In the genomic region with DNA sequence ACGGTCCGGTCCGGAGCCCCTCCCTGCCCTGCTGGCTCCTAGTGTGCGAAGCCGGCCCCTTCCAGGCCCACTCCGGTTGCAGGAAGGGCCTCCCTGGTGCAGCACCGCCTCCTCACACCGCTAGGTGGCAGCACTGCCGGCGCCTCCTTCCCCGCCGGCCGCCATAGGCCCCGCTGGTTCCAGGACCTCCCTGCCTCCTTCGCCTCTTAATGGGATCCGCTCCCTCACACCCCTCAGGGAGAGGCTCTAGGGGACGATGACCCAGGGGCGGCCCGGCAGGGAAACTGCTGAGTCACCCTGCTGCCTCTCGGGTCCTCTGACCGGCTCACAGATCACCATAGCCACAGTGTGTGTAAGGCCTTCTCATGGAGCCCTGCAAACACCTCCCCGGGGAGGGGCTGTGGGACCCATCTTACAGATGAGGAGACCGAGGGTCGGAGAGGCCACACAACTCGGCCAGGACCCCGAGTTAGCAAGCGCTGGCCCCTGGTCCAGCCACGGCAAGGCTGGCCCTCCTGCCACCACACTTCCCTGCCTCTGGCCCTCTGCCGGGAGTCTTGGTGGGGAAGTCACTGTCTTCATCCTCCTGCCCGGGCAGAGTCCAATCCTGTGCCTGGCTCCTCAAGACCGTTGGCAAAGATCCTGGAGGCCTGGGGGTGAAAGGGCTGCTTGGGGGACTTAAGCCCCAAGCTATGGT, we compare ENCODE assay signal across 2 cellular contexts.
TF ChIP-seq lines count a peak whose summit lies in the region.

No MANE protein-coding gene starts in this region.

TF ChIP-seq in Ishikawa, 13 proteins besides CTCF, POLR2A, EP300 and RAD21 (continued from another document):
- TF ChIP-seq, protein P1, sequence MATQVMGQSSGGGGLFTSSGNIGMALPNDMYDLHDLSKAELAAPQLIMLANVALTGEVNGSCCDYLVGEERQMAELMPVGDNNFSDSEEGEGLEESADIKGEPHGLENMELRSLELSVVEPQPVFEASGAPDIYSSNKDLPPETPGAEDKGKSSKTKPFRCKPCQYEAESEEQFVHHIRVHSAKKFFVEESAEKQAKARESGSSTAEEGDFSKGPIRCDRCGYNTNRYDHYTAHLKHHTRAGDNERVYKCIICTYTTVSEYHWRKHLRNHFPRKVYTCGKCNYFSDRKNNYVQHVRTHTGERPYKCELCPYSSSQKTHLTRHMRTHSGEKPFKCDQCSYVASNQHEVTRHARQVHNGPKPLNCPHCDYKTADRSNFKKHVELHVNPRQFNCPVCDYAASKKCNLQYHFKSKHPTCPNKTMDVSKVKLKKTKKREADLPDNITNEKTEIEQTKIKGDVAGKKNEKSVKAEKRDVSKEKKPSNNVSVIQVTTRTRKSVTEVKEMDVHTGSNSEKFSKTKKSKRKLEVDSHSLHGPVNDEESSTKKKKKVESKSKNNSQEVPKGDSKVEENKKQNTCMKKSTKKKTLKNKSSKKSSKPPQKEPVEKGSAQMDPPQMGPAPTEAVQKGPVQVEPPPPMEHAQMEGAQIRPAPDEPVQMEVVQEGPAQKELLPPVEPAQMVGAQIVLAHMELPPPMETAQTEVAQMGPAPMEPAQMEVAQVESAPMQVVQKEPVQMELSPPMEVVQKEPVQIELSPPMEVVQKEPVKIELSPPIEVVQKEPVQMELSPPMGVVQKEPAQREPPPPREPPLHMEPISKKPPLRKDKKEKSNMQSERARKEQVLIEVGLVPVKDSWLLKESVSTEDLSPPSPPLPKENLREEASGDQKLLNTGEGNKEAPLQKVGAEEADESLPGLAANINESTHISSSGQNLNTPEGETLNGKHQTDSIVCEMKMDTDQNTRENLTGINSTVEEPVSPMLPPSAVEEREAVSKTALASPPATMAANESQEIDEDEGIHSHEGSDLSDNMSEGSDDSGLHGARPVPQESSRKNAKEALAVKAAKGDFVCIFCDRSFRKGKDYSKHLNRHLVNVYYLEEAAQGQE (IDR thresholded peaks at IDR 0.05; ENCODE audit: low read depth) = no peak
- TF ChIP-seq CREB1 (IDR thresholded peaks at IDR 0.05; ENCODE audit: low read depth) (no peak), ZBTB7A (IDR thresholded peaks at IDR 0.05; ENCODE audit: low read depth) (no peak), CEBPB (IDR thresholded peaks at IDR 0.05) (no peak), YY1 (IDR thresholded peaks at IDR 0.05; ENCODE audit: low read depth) (peak; percentile 69; the same call in 1 of the 2 replicates), TAF1 (IDR thresholded peaks at IDR 0.05; ENCODE audit: low read depth) (no peak)
- TF ChIP-seq, protein P2, sequence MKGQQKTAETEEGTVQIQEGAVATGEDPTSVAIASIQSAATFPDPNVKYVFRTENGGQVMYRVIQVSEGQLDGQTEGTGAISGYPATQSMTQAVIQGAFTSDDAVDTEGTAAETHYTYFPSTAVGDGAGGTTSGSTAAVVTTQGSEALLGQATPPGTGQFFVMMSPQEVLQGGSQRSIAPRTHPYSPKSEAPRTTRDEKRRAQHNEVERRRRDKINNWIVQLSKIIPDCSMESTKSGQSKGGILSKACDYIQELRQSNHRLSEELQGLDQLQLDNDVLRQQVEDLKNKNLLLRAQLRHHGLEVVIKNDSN (IDR thresholded peaks at IDR 0.05) = no peak

TF ChIP-seq in HepG2, 621 proteins besides CTCF, POLR2A, EP300 and RAD21 (continued from another document):
- TF ChIP-seq, protein P3, sequence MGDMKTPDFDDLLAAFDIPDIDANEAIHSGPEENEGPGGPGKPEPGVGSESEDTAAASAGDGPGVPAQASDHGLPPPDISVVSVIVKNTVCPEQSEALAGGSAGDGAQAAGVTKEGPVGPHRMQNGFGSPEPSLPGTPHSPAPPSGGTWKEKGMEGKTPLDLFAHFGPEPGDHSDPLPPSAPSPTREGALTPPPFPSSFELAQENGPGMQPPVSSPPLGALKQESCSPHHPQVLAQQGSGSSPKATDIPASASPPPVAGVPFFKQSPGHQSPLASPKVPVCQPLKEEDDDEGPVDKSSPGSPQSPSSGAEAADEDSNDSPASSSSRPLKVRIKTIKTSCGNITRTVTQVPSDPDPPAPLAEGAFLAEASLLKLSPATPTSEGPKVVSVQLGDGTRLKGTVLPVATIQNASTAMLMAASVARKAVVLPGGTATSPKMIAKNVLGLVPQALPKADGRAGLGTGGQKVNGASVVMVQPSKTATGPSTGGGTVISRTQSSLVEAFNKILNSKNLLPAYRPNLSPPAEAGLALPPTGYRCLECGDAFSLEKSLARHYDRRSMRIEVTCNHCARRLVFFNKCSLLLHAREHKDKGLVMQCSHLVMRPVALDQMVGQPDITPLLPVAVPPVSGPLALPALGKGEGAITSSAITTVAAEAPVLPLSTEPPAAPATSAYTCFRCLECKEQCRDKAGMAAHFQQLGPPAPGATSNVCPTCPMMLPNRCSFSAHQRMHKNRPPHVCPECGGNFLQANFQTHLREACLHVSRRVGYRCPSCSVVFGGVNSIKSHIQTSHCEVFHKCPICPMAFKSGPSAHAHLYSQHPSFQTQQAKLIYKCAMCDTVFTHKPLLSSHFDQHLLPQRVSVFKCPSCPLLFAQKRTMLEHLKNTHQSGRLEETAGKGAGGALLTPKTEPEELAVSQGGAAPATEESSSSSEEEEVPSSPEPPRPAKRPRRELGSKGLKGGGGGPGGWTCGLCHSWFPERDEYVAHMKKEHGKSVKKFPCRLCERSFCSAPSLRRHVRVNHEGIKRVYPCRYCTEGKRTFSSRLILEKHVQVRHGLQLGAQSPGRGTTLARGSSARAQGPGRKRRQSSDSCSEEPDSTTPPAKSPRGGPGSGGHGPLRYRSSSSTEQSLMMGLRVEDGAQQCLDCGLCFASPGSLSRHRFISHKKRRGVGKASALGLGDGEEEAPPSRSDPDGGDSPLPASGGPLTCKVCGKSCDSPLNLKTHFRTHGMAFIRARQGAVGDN (CRISPR knock-in tag; IDR thresholded peaks at IDR 0.05) = peak; percentile 39; the same call in 1 of the 2 replicates
- TF ChIP-seq PCBP1 (IDR thresholded peaks at IDR 0.05; ENCODE audit: borderline replicate concordance, low read depth, low read length) (0 out of 2 replicates have a peak, but pooled peaks have one; percentile 22), NFE2L1 (CRISPR knock-in tag; IDR thresholded peaks at IDR 0.05; ENCODE audit: borderline replicate concordance) (0 out of 2 replicates have a peak, but pooled peaks have one; percentile 26), STAG1 (CRISPR knock-in tag; IDR thresholded peaks at IDR 0.05) (peak; percentile 60), NFKB2 (CRISPR knock-in tag; IDR thresholded peaks at IDR 0.05; ENCODE audit: borderline replicate concordance) (peak; percentile 34; the same call in 1 of the 2 replicates), SALL1 (CRISPR knock-in tag; IDR thresholded peaks at IDR 0.05) (0 out of 2 replicates have a peak, but pooled peaks have one; percentile 19), YY1 (IDR thresholded peaks at IDR 0.05; ENCODE audit: insufficient read depth, insufficient replicate concordance, low read depth, low read length) (peak; percentile 48), ZNF790 (CRISPR knock-in tag; IDR thresholded peaks at IDR 0.05; ENCODE audit: borderline replicate concordance) (no peak), ZNF629 (CRISPR knock-in tag; conservative IDR thresholded peaks at IDR 0.05) (0 out of 2 replicates have a peak, but pooled peaks have one; percentile 37), SPEN (CRISPR knock-in tag; IDR thresholded peaks at IDR 0.05; ENCODE audit: low read depth) (peak; percentile 43; the same call in 1 of the 2 replicates), PHF8 (CRISPR knock-in tag; IDR thresholded peaks at IDR 0.05) (no peak), MAFK (conservative IDR thresholded peaks at IDR 0.05 in 1 of 2, IDR thresholded peaks at IDR 0.05 in 1 of 2; ENCODE audit: low read length in 2 of 2) (0 out of 4 replicates have a peak, but pooled peaks of 1 of the 2 experiments have one; percentile 5), XRCC5 (optimal IDR thresholded peaks at IDR 0.05; ENCODE audit: low read length) (peak; percentile 37), ZNF768 (CRISPR knock-in tag; IDR thresholded peaks at IDR 0.05) (peak; percentile 47; the same call in 1 of the 2 replicates), ZFY (CRISPR knock-in tag; IDR thresholded peaks at IDR 0.05) (0 out of 2 replicates have a peak, but pooled peaks have one; percentile 28), FIP1L1 (IDR thresholded peaks at IDR 0.05; ENCODE audit: borderline replicate concordance, insufficient read depth, low read depth, low read length) (no peak), MAFF (IDR thresholded peaks at IDR 0.05; ENCODE audit: low read depth, low read length) (0 out of 2 replicates have a peak, but pooled peaks have one; percentile 7), SIX1 (CRISPR knock-in tag; IDR thresholded peaks at IDR 0.05; ENCODE audit: borderline replicate concordance) (no peak), PHF21A (CRISPR knock-in tag; IDR thresholded peaks at IDR 0.05) (no peak), KDM2A (CRISPR knock-in tag; IDR thresholded peaks at IDR 0.05; ENCODE audit: borderline replicate concordance, low read depth) (peak; percentile 62; the same call in 1 of the 2 replicates), NFE2L2 (IDR thresholded peaks at IDR 0.05; ENCODE audit: low read length) (peak; percentile 82)
- TF ChIP-seq, protein P4, sequence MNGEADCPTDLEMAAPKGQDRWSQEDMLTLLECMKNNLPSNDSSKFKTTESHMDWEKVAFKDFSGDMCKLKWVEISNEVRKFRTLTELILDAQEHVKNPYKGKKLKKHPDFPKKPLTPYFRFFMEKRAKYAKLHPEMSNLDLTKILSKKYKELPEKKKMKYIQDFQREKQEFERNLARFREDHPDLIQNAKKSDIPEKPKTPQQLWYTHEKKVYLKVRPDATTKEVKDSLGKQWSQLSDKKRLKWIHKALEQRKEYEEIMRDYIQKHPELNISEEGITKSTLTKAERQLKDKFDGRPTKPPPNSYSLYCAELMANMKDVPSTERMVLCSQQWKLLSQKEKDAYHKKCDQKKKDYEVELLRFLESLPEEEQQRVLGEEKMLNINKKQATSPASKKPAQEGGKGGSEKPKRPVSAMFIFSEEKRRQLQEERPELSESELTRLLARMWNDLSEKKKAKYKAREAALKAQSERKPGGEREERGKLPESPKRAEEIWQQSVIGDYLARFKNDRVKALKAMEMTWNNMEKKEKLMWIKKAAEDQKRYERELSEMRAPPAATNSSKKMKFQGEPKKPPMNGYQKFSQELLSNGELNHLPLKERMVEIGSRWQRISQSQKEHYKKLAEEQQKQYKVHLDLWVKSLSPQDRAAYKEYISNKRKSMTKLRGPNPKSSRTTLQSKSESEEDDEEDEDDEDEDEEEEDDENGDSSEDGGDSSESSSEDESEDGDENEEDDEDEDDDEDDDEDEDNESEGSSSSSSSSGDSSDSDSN (CRISPR knock-in tag; IDR thresholded peaks at IDR 0.05) = peak; percentile 35; the same call in 1 of the 2 replicates
- TF ChIP-seq, protein P5, sequence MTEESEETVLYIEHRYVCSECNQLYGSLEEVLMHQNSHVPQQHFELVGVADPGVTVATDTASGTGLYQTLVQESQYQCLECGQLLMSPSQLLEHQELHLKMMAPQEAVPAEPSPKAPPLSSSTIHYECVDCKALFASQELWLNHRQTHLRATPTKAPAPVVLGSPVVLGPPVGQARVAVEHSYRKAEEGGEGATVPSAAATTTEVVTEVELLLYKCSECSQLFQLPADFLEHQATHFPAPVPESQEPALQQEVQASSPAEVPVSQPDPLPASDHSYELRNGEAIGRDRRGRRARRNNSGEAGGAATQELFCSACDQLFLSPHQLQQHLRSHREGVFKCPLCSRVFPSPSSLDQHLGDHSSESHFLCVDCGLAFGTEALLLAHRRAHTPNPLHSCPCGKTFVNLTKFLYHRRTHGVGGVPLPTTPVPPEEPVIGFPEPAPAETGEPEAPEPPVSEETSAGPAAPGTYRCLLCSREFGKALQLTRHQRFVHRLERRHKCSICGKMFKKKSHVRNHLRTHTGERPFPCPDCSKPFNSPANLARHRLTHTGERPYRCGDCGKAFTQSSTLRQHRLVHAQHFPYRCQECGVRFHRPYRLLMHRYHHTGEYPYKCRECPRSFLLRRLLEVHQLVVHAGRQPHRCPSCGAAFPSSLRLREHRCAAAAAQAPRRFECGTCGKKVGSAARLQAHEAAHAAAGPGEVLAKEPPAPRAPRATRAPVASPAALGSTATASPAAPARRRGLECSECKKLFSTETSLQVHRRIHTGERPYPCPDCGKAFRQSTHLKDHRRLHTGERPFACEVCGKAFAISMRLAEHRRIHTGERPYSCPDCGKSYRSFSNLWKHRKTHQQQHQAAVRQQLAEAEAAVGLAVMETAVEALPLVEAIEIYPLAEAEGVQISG (CRISPR knock-in tag; IDR thresholded peaks at IDR 0.05) = peak; percentile 42
- TF ChIP-seq, protein P6, sequence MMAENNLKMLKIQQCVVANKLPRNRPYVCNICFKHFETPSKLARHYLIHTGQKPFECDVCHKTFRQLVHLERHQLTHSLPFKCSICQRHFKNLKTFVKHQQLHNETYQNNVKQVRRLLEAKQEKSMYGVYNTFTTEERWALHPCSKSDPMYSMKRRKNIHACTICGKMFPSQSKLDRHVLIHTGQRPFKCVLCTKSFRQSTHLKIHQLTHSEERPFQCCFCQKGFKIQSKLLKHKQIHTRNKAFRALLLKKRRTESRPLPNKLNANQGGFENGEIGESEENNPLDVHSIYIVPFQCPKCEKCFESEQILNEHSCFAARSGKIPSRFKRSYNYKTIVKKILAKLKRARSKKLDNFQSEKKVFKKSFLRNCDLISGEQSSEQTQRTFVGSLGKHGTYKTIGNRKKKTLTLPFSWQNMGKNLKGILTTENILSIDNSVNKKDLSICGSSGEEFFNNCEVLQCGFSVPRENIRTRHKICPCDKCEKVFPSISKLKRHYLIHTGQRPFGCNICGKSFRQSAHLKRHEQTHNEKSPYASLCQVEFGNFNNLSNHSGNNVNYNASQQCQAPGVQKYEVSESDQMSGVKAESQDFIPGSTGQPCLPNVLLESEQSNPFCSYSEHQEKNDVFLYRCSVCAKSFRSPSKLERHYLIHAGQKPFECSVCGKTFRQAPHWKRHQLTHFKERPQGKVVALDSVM (CRISPR knock-in tag; IDR thresholded peaks at IDR 0.05) = peak; percentile 76; the same call in 1 of the 2 replicates
- TF ChIP-seq, protein P7, sequence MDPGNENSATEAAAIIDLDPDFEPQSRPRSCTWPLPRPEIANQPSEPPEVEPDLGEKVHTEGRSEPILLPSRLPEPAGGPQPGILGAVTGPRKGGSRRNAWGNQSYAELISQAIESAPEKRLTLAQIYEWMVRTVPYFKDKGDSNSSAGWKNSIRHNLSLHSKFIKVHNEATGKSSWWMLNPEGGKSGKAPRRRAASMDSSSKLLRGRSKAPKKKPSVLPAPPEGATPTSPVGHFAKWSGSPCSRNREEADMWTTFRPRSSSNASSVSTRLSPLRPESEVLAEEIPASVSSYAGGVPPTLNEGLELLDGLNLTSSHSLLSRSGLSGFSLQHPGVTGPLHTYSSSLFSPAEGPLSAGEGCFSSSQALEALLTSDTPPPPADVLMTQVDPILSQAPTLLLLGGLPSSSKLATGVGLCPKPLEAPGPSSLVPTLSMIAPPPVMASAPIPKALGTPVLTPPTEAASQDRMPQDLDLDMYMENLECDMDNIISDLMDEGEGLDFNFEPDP (CRISPR knock-in tag; conservative IDR thresholded peaks at IDR 0.05) = no peak
